Comparison of ENCODE assay signal across 14 cellular contexts in the genomic region with DNA sequence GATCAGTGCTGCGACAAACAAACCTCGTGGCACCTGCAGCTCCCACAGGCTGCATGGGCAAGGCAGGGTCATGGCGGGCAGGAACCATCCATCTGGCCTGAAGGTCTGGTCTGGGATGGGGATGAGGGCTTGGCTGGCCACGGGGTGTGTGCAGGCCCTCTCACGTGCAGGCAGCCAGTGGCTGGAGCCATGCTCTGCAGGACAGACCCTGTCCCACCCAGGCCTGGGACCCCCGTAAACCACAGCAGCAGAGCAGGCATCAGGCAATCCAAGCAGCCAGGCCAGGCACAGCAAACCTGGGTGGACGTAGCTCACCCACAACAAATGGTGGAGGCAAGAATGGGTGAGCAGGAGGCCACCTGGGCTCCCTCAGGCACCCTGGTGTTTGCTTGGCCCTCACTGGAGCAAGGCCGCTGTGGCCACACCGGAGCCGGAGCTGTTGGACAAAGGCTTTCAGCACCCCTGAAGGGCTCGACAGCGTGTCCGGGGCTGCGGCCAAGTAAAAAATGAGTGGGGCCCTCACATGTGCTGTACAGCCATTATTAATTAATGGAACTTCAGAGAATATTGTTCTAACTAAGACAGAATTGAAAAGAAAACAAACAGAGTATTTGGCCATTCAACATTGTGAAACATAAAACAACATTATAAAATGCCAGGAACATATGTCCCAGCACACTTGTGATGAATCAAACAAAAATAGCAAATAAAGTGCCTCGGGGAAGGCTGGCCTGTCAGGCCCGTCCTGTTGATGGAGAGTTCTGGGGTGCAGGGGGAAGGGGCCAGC. TPM values are rescaled to one million over a fixed set of nuclear protein-coding genes. Genes with fewer than 3 reads are reported as not detected.
DNase-seq lines count a peak whose midpoint lies in the region; ATAC-seq and TF ChIP-seq lines count a peak whose summit lies in the region.
"Had no signal": no experiment of that assay in that cellular context is flagged by ENCODE, and none has a peak within 500 bp of the region (broad histone marks: within the 10 kb centered on the region; RNA-seq: fewer than 3 reads in every experiment).

No MANE protein-coding gene starts in this region.

- no peak overlapping the region for H2AFZ ChIP-seq in ACC112 (ENCODE audit: low read length, unreplicated experiment)
- no peak overlapping the region for H2AFZ ChIP-seq in mesenchymal stem cell (ENCODE audit: low read depth, low read length)

- no peaks in the 10 kb centered on the region for H3K36me3 Mint-ChIP-seq in chondrocyte (ENCODE audit: low read depth)
- H3K36me3 Mint-ChIP-seq in activated T-helper 17 cell treated with anti-CD3 and anti-CD28 coated beads, Interleukin-2, amount 50 U/mL, for 72 hours (ENCODE audit: low read depth): no peaks in the 10 kb centered on the region

- H3K4me3 Mint-ChIP-seq in chondrocyte (ENCODE audit: unreplicated experiment): no peak overlapping the region
- no peak overlapping the region for H3K4me3 Mint-ChIP-seq in activated T-helper 17 cell treated with anti-CD3 and anti-CD28 coated beads, Interleukin-2, amount 50 U/mL, for 72 hours

- peak overlapping the region; percentile 20 to 45 for H2BK12ac ChIP-seq in mesenchymal stem cell (ENCODE audit: low read length in 2 of 2)

- H3K27me3 Mint-ChIP-seq in chondrocyte (ENCODE audit: low read depth): no peaks in the 10 kb centered on the region
- H3K27me3 Mint-ChIP-seq in activated T-helper 17 cell treated with anti-CD3 and anti-CD28 coated beads, Interleukin-2, amount 50 U/mL, for 72 hours: no peaks in the 10 kb centered on the region

- peak overlapping the region; percentile 16 for H2AK5ac ChIP-seq in mesenchymal stem cell (ENCODE audit: low read length, severe bottlenecking)

- peak overlapping the region; percentile 8 for H2BK120ac ChIP-seq in mesenchymal stem cell (ENCODE audit: low read depth, low read length)

- peak overlapping the region; percentile 67 for H4K8ac ChIP-seq in mesenchymal stem cell (ENCODE audit: low read length)

- H3K4me1 Mint-ChIP-seq in chondrocyte (ENCODE audit: low read depth): peaks cover 61% of the 10 kb centered on the region
- no peaks in the 10 kb centered on the region for H3K4me1 Mint-ChIP-seq in activated T-helper 17 cell treated with anti-CD3 and anti-CD28 coated beads, Interleukin-2, amount 50 U/mL, for 72 hours

- no peak overlapping the region for H2BK5ac ChIP-seq in mesenchymal stem cell (ENCODE audit: low read depth, low read length, poor library complexity, severe bottlenecking)

- H3K9ac ChIP-seq in mesenchymal stem cell (ENCODE audit: low read length): no peak overlapping the region

- no peaks in the 10 kb centered on the region for H3K9me3 ChIP-seq in mesenchymal stem cell (ENCODE audit: control insufficient read depth, low read length)
- H3K9me3 ChIP-seq: esophagus muscularis mucosa, transverse colon had no signal

- H3K27ac ChIP-seq in ACC112 (ENCODE audit: low read depth, low read length): peak overlapping the region; percentile 68
- H3K27ac ChIP-seq in mesenchymal stem cell (ENCODE audit: low read length, poor library complexity, severe bottlenecking): peak overlapping the region; percentile 21
- H3K27ac ChIP-seq: transverse colon had no signal

- DNase-seq in ELF-1 (ENCODE audit: low read depth, low spot score): peak; percentile 2
- DNase-seq in chondrocyte (ENCODE audit: low spot score): peak; percentile 85
- DNase-seq in mesenchymal stem cell: no peak
- DNase-seq in stimulated activated CD4-positive, alpha-beta T cell treated with anti-CD3 and anti-CD28 coated beads, Interleukin-12 subunit alpha, Interleukin-12 subunit beta, amount 100 ng/mL, for 4 hours: no peak
- DNase-seq: activated CD4-positive, alpha-beta T cell treated with anti-CD3 and anti-CD28 coated beads, Interleukin-2, amount 50 U/mL, for 48 hours; NCI-H1105; SW 1271; transverse colon had no signal

- H3K79me1 ChIP-seq in mesenchymal stem cell (replicated peaks; ENCODE audit: low read length, poor library complexity, severe bottlenecking): peaks cover 7% of the 10 kb centered on the region

- H3K27ac Mint-ChIP-seq in chondrocyte (ENCODE audit: unreplicated experiment): peak overlapping the region; percentile 0
- no peak overlapping the region for H3K27ac Mint-ChIP-seq in activated T-helper 17 cell treated with anti-CD3 and anti-CD28 coated beads, Interleukin-2, amount 50 U/mL, for 72 hours

- H3K4me2 ChIP-seq in mesenchymal stem cell (ENCODE audit: low read length, poor library complexity, severe bottlenecking): peak overlapping the region; percentile 30

- H2BK15ac ChIP-seq in mesenchymal stem cell (ENCODE audit: low read depth, poor library complexity, severe bottlenecking): peak overlapping the region; percentile 93

- ATAC-seq in activated CD4-positive, CD25-positive, alpha-beta regulatory T cell treated with anti-CD3 and anti-CD28 coated beads, Interleukin-2, amount 50 U/mL, for 24 hours: no peak
- ATAC-seq in GM19324 (IDR thresholded peaks at IDR 0.05; ENCODE audit: low FRiP score, unreplicated experiment): no peak
- no peak for ATAC-seq in activated T-helper 17 cell treated with anti-CD3 and anti-CD28 coated beads, Interleukin-2, amount 50 U/mL, for 72 hours (replicated peaks)
- ATAC-seq: left colon had no signal

- peak overlapping the region in 1 of 2 experiments; percentile 55 for H3K4ac ChIP-seq in mesenchymal stem cell (ENCODE audit: low read depth in 1 of 2, low read length in 2 of 2)

- H3K36me3 ChIP-seq in ACC112 (ENCODE audit: insufficient read depth, low read length) (no peaks in the 10 kb centered on the region), mesenchymal stem cell (ENCODE audit: control insufficient read depth in 1 of 2, insufficient read depth in 2 of 2, low read depth in 1 of 2, low read length in 2 of 2) (peaks cover 0 to 28% of the 10 kb centered on the region in 2 experiments)
- H3K36me3 ChIP-seq: transverse colon had no signal

- peak overlapping the region; percentile 43; the same call in 1 of the 2 replicates for H3K4me3 ChIP-seq in ACC112 (ENCODE audit: low read depth, low read length)
- H3K4me3 ChIP-seq in mesenchymal stem cell (ENCODE audit: insufficient read depth in 1 of 2, low read depth in 1 of 2, low read length in 2 of 2): no peak overlapping the region
- H3K4me3 ChIP-seq: esophagus muscularis mucosa, transverse colon had no signal

- peaks cover 72% of the 10 kb centered on the region for H3K4me1 ChIP-seq in ACC112 (ENCODE audit: control insufficient read depth, insufficient read depth, low read length, unreplicated experiment)
- peaks cover 86% of the 10 kb centered on the region for H3K4me1 ChIP-seq in mesenchymal stem cell (ENCODE audit: control insufficient read depth, insufficient read depth, low read depth, low read length)

- peak overlapping the region; percentile 47 to 78 for H3K18ac ChIP-seq in mesenchymal stem cell (ENCODE audit: low read depth in 1 of 2, low read length in 2 of 2)

- H3K14ac ChIP-seq in mesenchymal stem cell (ENCODE audit: low read length in 2 of 2): peak overlapping the region in 1 of 2 experiments; percentile 45

- peaks cover 10% of the 10 kb centered on the region for H3K79me2 ChIP-seq in ACC112 (ENCODE audit: control insufficient read depth, insufficient read depth, low read length, unreplicated experiment)

- H3K23ac ChIP-seq in mesenchymal stem cell (ENCODE audit: low read length in 2 of 2): no peak overlapping the region

- peak overlapping the region; percentile 77 for H4K91ac ChIP-seq in mesenchymal stem cell (ENCODE audit: low read length)

- no peak for TF ChIP-seq CTCF in chondrocyte (IDR thresholded peaks at IDR 0.05)

- no peaks in the 10 kb centered on the region for H3K9me3 Mint-ChIP-seq in chondrocyte (ENCODE audit: low read depth)
- H3K9me3 Mint-ChIP-seq in activated T-helper 17 cell treated with anti-CD3 and anti-CD28 coated beads, Interleukin-2, amount 50 U/mL, for 72 hours: no peaks in the 10 kb centered on the region

- WGBS in mesenchymal stem cell: 90% methylated on average over 12 of the region's 16 CpGs

- H3K27me3 ChIP-seq in ACC112 (ENCODE audit: insufficient read depth, low read length) (no peaks in the 10 kb centered on the region), mesenchymal stem cell (ENCODE audit: control insufficient read depth in 1 of 2, insufficient read depth in 1 of 2, low read length in 2 of 2) (no peaks in the 10 kb centered on the region)
- H3K27me3 ChIP-seq: esophagus muscularis mucosa, transverse colon had no signal

RNA-seq across cellular contexts. Expression of gene GNB1L, which starts 24.0 kb away (rescaled TPM):
- 4.9 to 5.3 TPM (median 5.0 TPM) in 3 replicates for total RNA-seq in chondrocyte
- 3.9 TPM for polyA plus RNA-seq in mesenchymal stem cell (2013, experiment 1 of 2)
- polyA plus RNA-seq in mesenchymal stem cell (2013, experiment 2 of 2): 3.9 TPM
- 10 to 100 TPM; 10.8 to 14.4 TPM for total RNA-seq in activated T-helper 17 cell treated with anti-CD3 and anti-CD28 coated beads, Interleukin-2, amount 50 U/mL, for 72 hours

RNA-seq across cellular contexts. Expression of gene RTL10, which starts 24.0 kb away (rescaled TPM):
- 15.6 to 24.5 TPM (median 18.2 TPM) in 3 replicates for total RNA-seq in chondrocyte
- polyA plus RNA-seq in mesenchymal stem cell (2013, experiment 1 of 2): 6.4 TPM
- polyA plus RNA-seq in mesenchymal stem cell (2013, experiment 2 of 2): 7.2 TPM
- 10 to 100 TPM; 13.0 to 16.4 TPM for total RNA-seq in activated T-helper 17 cell treated with anti-CD3 and anti-CD28 coated beads, Interleukin-2, amount 50 U/mL, for 72 hours

Comparison
In these comparisons a context has a peak if more than half of its experiments do, and no peak if none do; other contexts are left out.
1. DNase-seq: peak in ELF-1 (single experiment) and chondrocyte (single experiment); none in mesenchymal stem cell (single experiment) and stimulated activated CD4-positive, alpha-beta T cell treated with anti-CD3 and anti-CD28 coated beads, Interleukin-12 subunit alpha, Interleukin-12 subunit beta, amount 100 ng/mL, for 4 hours (single experiment).